Comparison of ENCODE assay signal across 20 cellular contexts in genomic region chrX:122771933-122772332, GRCh38.
"Had no signal": no experiment of that assay in that cellular context is flagged by ENCODE, and none has a peak within 500 bp of the region (broad histone marks: within the 10 kb centered on the region; RNA-seq: fewer than 3 reads in every experiment).

No MANE protein-coding gene starts in this region.

- H3K36me3 ChIP-seq: MG63, SJSA1 had no signal

- H3K27ac ChIP-seq: SJSA1, SK-N-MC had no signal

- H3K9me3 ChIP-seq: MG63, SJSA1 had no signal

- FAIRE-seq: RCC 7860 had no signal

- H3K27me3 ChIP-seq: MG63, SJSA1 had no signal

- H3K4me1 ChIP-seq: SJSA1 had no signal

- H3K4me3 ChIP-seq: MG63, SJSA1, SK-N-MC had no signal

- DNase-seq: KBM-7, MG63, NCI-H1092, NCI-H1105 treated with DMSO at 0.1 percent for 48 hours, NCI-H1417 treated with DMSO at 0.1 percent for 48 hours, NCI-H146, NCI-H1694 treated with DMSO at 0.1 percent for 48 hours, NCI-H1930, NCI-H2081, NCI-H2107, NCI-H2227 treated with DMSO at 0.1 percent for 48 hours, NCI-H524, NCI-H526 treated with DMSO at 0.1 percent for 48 hours, NCI-H748 treated with DMSO at 0.1 percent for 48 hours, Right ventricle myocardium superior, RPMI8226, SIG-M5 had no signal
